In the genomic region with DNA sequence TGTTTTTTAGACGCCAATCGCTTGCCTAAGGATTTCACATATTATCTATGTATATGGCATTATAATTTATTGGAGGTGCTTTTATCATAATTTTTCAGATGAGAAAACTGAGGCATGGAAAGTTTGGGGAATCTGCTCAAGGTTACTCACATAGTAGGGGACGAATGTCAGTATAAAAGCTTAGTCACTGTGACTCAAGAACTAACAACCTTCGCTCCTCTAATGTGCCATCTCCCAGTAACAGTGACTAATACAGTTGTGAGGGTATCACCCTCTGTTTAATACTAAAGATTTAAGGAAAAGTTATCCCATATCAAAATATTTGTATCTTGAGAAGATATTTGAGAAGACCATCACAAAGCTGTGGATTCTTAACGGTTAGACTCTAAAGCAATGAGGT, we compare ENCODE assay signal across 18 cellular contexts.
A peak's percentile ranks its signal among the peaks of the same experiment; 100 is the strongest.
DNase-seq lines count a peak whose midpoint lies in the region; ATAC-seq, FAIRE-seq and TF ChIP-seq lines count a peak whose summit lies in the region.
"Had no signal": no experiment of that assay in that cellular context is flagged by ENCODE, and none has a peak within 500 bp of the region (broad histone marks: within the 10 kb centered on the region; RNA-seq: fewer than 3 reads in every experiment).

No MANE protein-coding gene starts in this region.

- no peaks in the 10 kb centered on the region for H3K27me3 ChIP-seq in bronchial epithelial cell (ENCODE audit: control insufficient read depth, insufficient read depth, low read length)
- H3K27me3 ChIP-seq: BE2C had no signal

- no peak for FAIRE-seq in A549 (lab: Jason Lieb, UNC)
- FAIRE-seq in bronchial epithelial cell (lab: Jason Lieb, UNC): no peak
- FAIRE-seq: A204.1, GM12891 had no signal

- DNase-seq in A549 (ENCODE audit: low read depth in 1 of 2, low spot score in 1 of 2): peak in 1 of 2 experiments; percentile 36
- DNase-seq in HPDE6-E6E7 (ENCODE audit: extremely low spot score): peak; percentile 4
- DNase-seq in NCI-H460 (ENCODE audit: extremely low read depth, low read depth): peak; percentile 51
- peak; percentile 58 for DNase-seq in bronchial epithelial cell (ENCODE audit: low read depth)
- DNase-seq in hepatic stellate cell (ENCODE audit: low spot score): no peak
- no peak for DNase-seq in activated effector memory CD4-positive, alpha-beta T cell treated with anti-CD3 and anti-CD28 coated beads, Interleukin-2, amount 50 U/mL, for 16 hours
- DNase-seq in COLO829 (ENCODE audit: low spot score): no peak
- DNase-seq: BE2C; Caco-2; CD4-positive, alpha-beta memory T cell; DMS53; GM23248; H7; KG1 had no signal

- no peak for TF ChIP-seq EP300 in A549 (IDR thresholded peaks at IDR 0.05)

- no peaks in the 10 kb centered on the region for H3K9me3 ChIP-seq in A549
- H3K9me3 ChIP-seq: BE2C, Caco-2 had no signal

- no peak overlapping the region for H3K27ac ChIP-seq in A549
- H3K27ac ChIP-seq: C4-2B, GM23248, HL-60 had no signal

- H3K36me3 ChIP-seq in bronchial epithelial cell (ENCODE audit: control insufficient read depth, insufficient read depth, low read length): no peaks in the 10 kb centered on the region
- H3K36me3 ChIP-seq: BE2C had no signal

- no peak overlapping the region for H3K4me3 ChIP-seq in A549
- no peak overlapping the region for H3K4me3 ChIP-seq in bronchial epithelial cell (ENCODE audit: low read depth, low read length)
- H3K4me3 ChIP-seq: GM23248 had no signal

- no peak for ATAC-seq in A549

- TF ChIP-seq RAD21 in A549 (conservative IDR thresholded peaks at IDR 0.05 in 1 of 2, IDR thresholded peaks at IDR 0.05 in 1 of 2): no peak

- POLR2A ChIA-PET in A549 (lab: Yijun Ruan, JAX): no interaction called here

- no peaks in the 10 kb centered on the region for H3K4me1 ChIP-seq in A549
- H3K4me1 ChIP-seq: BE2C, Caco-2 had no signal

- WGBS in A549 (ENCODE audit: missing lambda C conversion rate): 49% methylated on average over 5 of the region's 5 CpGs

- H3K4me2 ChIP-seq in A549: 0 out of 3 replicates have a peak overlapping the region, but pooled peaks have one; percentile 17

- TF ChIP-seq CTCF in A549 (IDR thresholded peaks at IDR 0.05) (no peak), bronchial epithelial cell (IDR thresholded peaks at IDR 0.05; ENCODE audit: insufficient read depth, low read length, severe bottlenecking) (no peak)

- TF ChIP-seq POLR2A in A549 (IDR thresholded peaks at IDR 0.05; ENCODE audit: low read length): no peak

- CTCF ChIA-PET in A549 (lab: Yijun Ruan, JAX): no interaction called here

TF ChIP-seq in A549, 52 proteins besides CTCF, POLR2A, EP300 and RAD21:
- TF ChIP-seq POLR2AphosphoS2 (conservative IDR thresholded peaks at IDR 0.05; ENCODE audit: low read length) (no peak), PHF8 (IDR thresholded peaks at IDR 0.05; ENCODE audit: borderline replicate concordance, low read depth) (no peak), ZFP36 (IDR thresholded peaks at IDR 0.05; ENCODE audit: borderline replicate concordance, partially characterized antibody) (no peak), MAFK (IDR thresholded peaks at IDR 0.05; ENCODE audit: partially characterized antibody) (no peak), PBX3 (IDR thresholded peaks at IDR 0.05) (no peak), HOXA7 (CRISPR knock-in tag; IDR thresholded peaks at IDR 0.05) (no peak), RARB (CRISPR knock-in tag; IDR thresholded peaks at IDR 0.05) (no peak), REST (IDR thresholded peaks at IDR 0.05) (no peak), ZNF302 (CRISPR knock-in tag; IDR thresholded peaks at IDR 0.05) (no peak), ZC3H11A (IDR thresholded peaks at IDR 0.05) (no peak), CBX2 (IDR thresholded peaks at IDR 0.05; ENCODE audit: borderline replicate concordance, low read depth) (no peak)
- TF ChIP-seq, protein P1, sequence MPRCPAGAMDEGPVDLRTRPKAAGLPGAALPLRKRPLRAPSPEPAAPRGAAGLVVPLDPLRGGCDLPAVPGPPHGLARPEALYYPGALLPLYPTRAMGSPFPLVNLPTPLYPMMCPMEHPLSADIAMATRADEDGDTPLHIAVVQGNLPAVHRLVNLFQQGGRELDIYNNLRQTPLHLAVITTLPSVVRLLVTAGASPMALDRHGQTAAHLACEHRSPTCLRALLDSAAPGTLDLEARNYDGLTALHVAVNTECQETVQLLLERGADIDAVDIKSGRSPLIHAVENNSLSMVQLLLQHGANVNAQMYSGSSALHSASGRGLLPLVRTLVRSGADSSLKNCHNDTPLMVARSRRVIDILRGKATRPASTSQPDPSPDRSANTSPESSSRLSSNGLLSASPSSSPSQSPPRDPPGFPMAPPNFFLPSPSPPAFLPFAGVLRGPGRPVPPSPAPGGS (IDR thresholded peaks at IDR 0.05): no peak
- TF ChIP-seq, protein P2, sequence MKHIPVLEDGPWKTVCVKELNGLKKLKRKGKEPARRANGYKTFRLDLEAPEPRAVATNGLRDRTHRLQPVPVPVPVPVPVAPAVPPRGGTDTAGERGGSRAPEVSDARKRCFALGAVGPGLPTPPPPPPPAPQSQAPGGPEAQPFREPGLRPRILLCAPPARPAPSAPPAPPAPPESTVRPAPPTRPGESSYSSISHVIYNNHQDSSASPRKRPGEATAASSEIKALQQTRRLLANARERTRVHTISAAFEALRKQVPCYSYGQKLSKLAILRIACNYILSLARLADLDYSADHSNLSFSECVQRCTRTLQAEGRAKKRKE (CRISPR knock-in tag; IDR thresholded peaks at IDR 0.05; ENCODE audit: low read depth): no peak

Comparison
In these comparisons a context has a peak if more than half of its experiments do, and no peak if none do; other contexts are left out.
1. DNase-seq: peak in HPDE6-E6E7 (single experiment), NCI-H460 (single experiment) and bronchial epithelial cell (single experiment); none in hepatic stellate cell (single experiment), activated effector memory CD4-positive, alpha-beta T cell treated with anti-CD3 and anti-CD28 coated beads, Interleukin-2, amount 50 U/mL, for 16 hours (single experiment) and COLO829 (single experiment).